ENCODE assay signal across 8 cellular contexts in genomic region chr1:198656500-198656932, GRCh38. TPM values are rescaled to one million over a fixed set of nuclear protein-coding genes. Genes with fewer than 3 reads are reported as not detected.
DNase-seq lines count a peak whose midpoint lies in the region; ATAC-seq lines count a peak whose summit lies in the region.

No MANE protein-coding gene starts in this region.

- H3K27ac Mint-ChIP-seq in immature natural killer cell = peak overlapping the region; percentile 93 to 100 (median 98)

- H3K4me3 Mint-ChIP-seq in immature natural killer cell = peak overlapping the region; percentile 77 to 86 (median 79)

- peaks cover 74 to 97% of the 10 kb centered on the region in 2 donors for H3K4me1 Mint-ChIP-seq in immature natural killer cell

- H3K27me3 Mint-ChIP-seq in immature natural killer cell (ENCODE audit: low read depth in 3 of 3) = peaks cover 5 to 16% (median 8%) of the 10 kb centered on the region in 3 donors

- DNase-seq in KG1 (lab: John Stamatoyannopoulos, UW) = peak; percentile 55
- peak; percentile 80 for DNase-seq in activated CD8-positive, alpha-beta memory T cell treated with anti-CD3 and anti-CD28 coated beads for 24 hours
- DNase-seq in immature natural killer cell = peak; percentile 78 to 81 (median 81)
- peak; percentile 53 to 69 for DNase-seq in stimulated activated CD8-positive, alpha-beta memory T cell treated with anti-CD3 and anti-CD28 coated beads, Interleukin-7, amount 100 ng/mL, for 1 hour (ENCODE audit: low read depth in 2 of 2)
- DNase-seq in NCI-H187 treated with DMSO at 0.1 percent for 48 hours (lab: John Stamatoyannopoulos, UW) = no peak
- DNase-seq in mesenteric fat pad (ENCODE audit: low spot score) = no peak
- no peak for DNase-seq in cerebellar cortex (ENCODE audit: low spot score)

- H3K9me3 Mint-ChIP-seq in immature natural killer cell = no peaks in the 10 kb centered on the region

- ATAC-seq in GM18498 (IDR thresholded peaks at IDR 0.05; ENCODE audit: unreplicated experiment) = peak; percentile 32

- H3K36me3 Mint-ChIP-seq in immature natural killer cell = peaks cover 0 to 20% (median 16%) of the 10 kb centered on the region in 3 donors

RNA-seq across cellular contexts. Expression of gene PTPRC, which starts 17.7 kb away (rescaled TPM):
- polyA plus RNA-seq in immature natural killer cell = 1,000 to 10,000 TPM in 2 of 3 donors, 100 to 1,000 TPM in 1; 1,000 to 1,490 (median 1,080) TPM
- 65.8 TPM for total RNA-seq in mesenteric fat pad

Comparison
In these comparisons a context has a peak if more than half of its experiments do, and no peak if none do; other contexts are left out.
1. DNase-seq: peak in KG1 (single experiment), activated CD8-positive, alpha-beta memory T cell treated with anti-CD3 and anti-CD28 coated beads for 24 hours (single experiment), immature natural killer cell (3 of 3) and stimulated activated CD8-positive, alpha-beta memory T cell treated with anti-CD3 and anti-CD28 coated beads, Interleukin-7, amount 100 ng/mL, for 1 hour (2 of 2); none in NCI-H187 treated with DMSO at 0.1 percent for 48 hours (single experiment), mesenteric fat pad (single experiment) and cerebellar cortex (single experiment).